ENCODE assay signal across 2 cellular contexts in genomic region chr11:65066315-65066714, GRCh38.
TF ChIP-seq lines count a peak whose summit lies in the region.

No MANE protein-coding gene starts in this region.

TF ChIP-seq in IMR-90, 13 proteins besides CTCF, POLR2A, EP300 and RAD21:
- TF ChIP-seq BHLHE40 (IDR thresholded peaks at IDR 0.05; ENCODE audit: low read depth, low read length) (no peak), NFE2L2 (IDR thresholded peaks at IDR 0.05; ENCODE audit: low read depth, low read length) (no peak), RCOR1 (IDR thresholded peaks at IDR 0.05; ENCODE audit: insufficient replicate concordance, low read length) (no peak), RFX5 (IDR thresholded peaks at IDR 0.05; ENCODE audit: low read depth, low read length) (no peak), MXI1 (IDR thresholded peaks at IDR 0.05; ENCODE audit: borderline replicate concordance, low read depth, low read length) (no peak), MAZ (IDR thresholded peaks at IDR 0.05; ENCODE audit: borderline replicate concordance, low read depth, low read length) (no peak), FOS (IDR thresholded peaks at IDR 0.05; ENCODE audit: low read depth, low read length) (no peak), ELK1 (IDR thresholded peaks at IDR 0.05; ENCODE audit: borderline replicate concordance, low read depth, low read length) (no peak), USF2 (IDR thresholded peaks at IDR 0.05; ENCODE audit: low read depth, low read length) (no peak), CHD1 (IDR thresholded peaks at IDR 0.05; ENCODE audit: low read depth, low read length) (no peak), CEBPB (IDR thresholded peaks at IDR 0.05; ENCODE audit: low read depth, low read length) (no peak), MAFK (IDR thresholded peaks at IDR 0.05; ENCODE audit: low read depth, low read length) (no peak), SMC3 (IDR thresholded peaks at IDR 0.05; ENCODE audit: low read depth, low read length) (no peak)

TF ChIP-seq in K562, 482 proteins besides CTCF, POLR2A, EP300 and RAD21:
- TF ChIP-seq CREBBP (IDR thresholded peaks at IDR 0.05; ENCODE audit: low read depth, low read length) (no peak), HOMEZ (CRISPR knock-in tag; IDR thresholded peaks at IDR 0.05) (no peak), ZFX (CRISPR knock-in tag; IDR thresholded peaks at IDR 0.05) (peak; percentile 36; the same call in 1 of the 2 replicates)
